ENCODE assay signal across 25 cellular contexts in genomic region chr6:18209539-18210197, GRCh38. TPM values are rescaled to one million over a fixed set of nuclear protein-coding genes. Genes with fewer than 3 reads are reported as not detected.
A peak's percentile ranks its signal among the peaks of the same experiment; 100 is the strongest.
DNase-seq lines count a peak whose midpoint lies in the region; ATAC-seq and TF ChIP-seq lines count a peak whose summit lies in the region.
"Had no signal": no experiment of that assay in that cellular context is flagged by ENCODE, and none has a peak within 500 bp of the region (broad histone marks: within the 10 kb centered on the region; RNA-seq: fewer than 3 reads in every experiment).

No MANE protein-coding gene starts in this region.

- peak overlapping the region in 1 of 2 donors; percentile 14 for H3K9ac ChIP-seq in liver (ENCODE audit: low read depth in 1 of 2, low read length in 2 of 2)
- H3K9ac ChIP-seq: GM23248, parathyroid adenoma had no signal

- H3K27ac ChIP-seq in cardiac muscle cell (peak overlapping the region; percentile 89), liver (ENCODE audit: low read depth in 1 of 2, low read length in 2 of 2) (peak overlapping the region; percentile 66 to 70)
- H3K27ac ChIP-seq: GM23248, parathyroid adenoma had no signal

- H3K4me3 ChIP-seq in cardiac muscle cell (no peak overlapping the region), choroid plexus epithelial cell (ENCODE audit: low read depth, low read length) (no peak overlapping the region), liver (ENCODE audit: low read depth in 1 of 3, low read length in 3 of 3) (no peak overlapping the region)
- H3K4me3 ChIP-seq: GM23248, smooth muscle cell had no signal

- DNase-seq in cardiac muscle cell (ENCODE audit: low read depth in 1 of 2, low spot score in 1 of 2) (peak in 1 of 2 donors; percentile 49), cardiac septum (ENCODE audit: low spot score) (no peak), choroid plexus epithelial cell (ENCODE audit: low read depth) (peak; percentile 15), HT-29 (ENCODE audit: low spot score) (no peak), NCI-H446 (lab: John Stamatoyannopoulos, UW) (no peak), posterior vena cava (ENCODE audit: low spot score) (no peak)
- DNase-seq: ACHN; activated CD4-positive, alpha-beta T cell treated with anti-CD3 and anti-CD28 coated beads, Interleukin-2, amount 50 U/mL, for 48 hours; activated T-cell treated with anti-CD3 and anti-CD28 coated beads for 4 hours; amniotic stem cell; DMS 273 treated with DMSO at 0.1 percent for 48 hours; effector CD8-positive, alpha-beta T cell; GDM1; GM23248; head of caudate nucleus; mesendoderm; naive thymus-derived CD8-positive, alpha-beta T cell; NCI-H1436 treated with DMSO at 0.1 percent for 48 hours; NCI-H345; stimulated activated CD4-positive, alpha-beta T cell treated with anti-CD3 and anti-CD28 coated beads, Interleukin-4, amount 100 ng/mL, for 24 hours; T-cell had no signal

- 38% methylated on average over 12 of the region's 12 CpGs for WGBS in liver

- peak; percentile 43 to 53 for TF ChIP-seq RAD21 in liver (IDR thresholded peaks at IDR 0.05)

- no peaks in the 10 kb centered on the region for H3K36me3 ChIP-seq in cardiac muscle cell
- H3K36me3 ChIP-seq in liver (ENCODE audit: control insufficient read depth in 4 of 4, insufficient read depth in 3 of 4, low read depth in 1 of 4, low read length in 3 of 4): peaks cover 0 to 12% (median 2%) of the 10 kb centered on the region in 4 donors

- TF ChIP-seq CTCF in cardiac muscle cell (IDR thresholded peaks at IDR 0.05; ENCODE audit: low read depth, low read length) (no peak), choroid plexus epithelial cell (conservative IDR thresholded peaks at IDR 0.05; ENCODE audit: low read depth, low read length) (no peak), liver (IDR thresholded peaks at IDR 0.05; ENCODE audit: low read depth, low read length, missing input control) (no peak)

- no peaks in the 10 kb centered on the region for H3K9me3 ChIP-seq in cardiac muscle cell (ENCODE audit: low read depth)
- no peaks in the 10 kb centered on the region for H3K9me3 ChIP-seq in liver (ENCODE audit: control insufficient read depth in 4 of 4, low read length in 3 of 4)

- peaks cover 14% of the 10 kb centered on the region for H3K4me1 ChIP-seq in cardiac muscle cell (ENCODE audit: low read depth)
- H3K4me1 ChIP-seq in liver (ENCODE audit: control insufficient read depth in 4 of 4, insufficient read depth in 4 of 4, low read length in 3 of 4): peaks cover 8 to 30% (median 23%) of the 10 kb centered on the region in 4 donors
- H3K4me1 ChIP-seq: parathyroid adenoma had no signal

- no peaks in the 10 kb centered on the region for H3K27me3 ChIP-seq in cardiac muscle cell
- H3K27me3 ChIP-seq in liver (ENCODE audit: control insufficient read depth in 4 of 4, insufficient read depth in 4 of 4, low read length in 3 of 4): no peaks in the 10 kb centered on the region

- intact Hi-C loops in cardiac septum (cut with DNase I): no loop called here
- intact Hi-C loops in posterior vena cava (cut with DNase I): no loop called here

- ATAC-seq in HG02798 (IDR thresholded peaks at IDR 0.05; ENCODE audit: poor library complexity, unreplicated experiment): no peak
- ATAC-seq: naive thymus-derived CD8-positive, alpha-beta T cell; T-cell had no signal

TF ChIP-seq in liver, 16 proteins besides CTCF, POLR2A, EP300 and RAD21:
- TF ChIP-seq ZBTB33 (IDR thresholded peaks at IDR 0.05): no peak
- TF ChIP-seq NR2F2 (IDR thresholded peaks at IDR 0.05): no peak
- peak; percentile 62 for TF ChIP-seq YY1 (IDR thresholded peaks at IDR 0.05)
- TF ChIP-seq FOXA1 (IDR thresholded peaks at IDR 0.05): peak; percentile 11
- no peak for TF ChIP-seq TAF1 (conservative IDR thresholded peaks at IDR 0.05)
- peak; percentile 79 for TF ChIP-seq SP1 (IDR thresholded peaks at IDR 0.05)
- TF ChIP-seq REST (IDR thresholded peaks at IDR 0.05): peak; percentile 44
- TF ChIP-seq HNF4A (conservative IDR thresholded peaks at IDR 0.05): peak; percentile 76 to 79
- TF ChIP-seq GABPA (IDR thresholded peaks at IDR 0.05 in 1 of 2, conservative IDR thresholded peaks at IDR 0.05 in 1 of 2): no peak
- TF ChIP-seq JUND (IDR thresholded peaks at IDR 0.05): peak in 1 of 2 donors; percentile 68
- peak; percentile 52 to 76 for TF ChIP-seq RXRA (IDR thresholded peaks at IDR 0.05)
- TF ChIP-seq, protein P1, sequence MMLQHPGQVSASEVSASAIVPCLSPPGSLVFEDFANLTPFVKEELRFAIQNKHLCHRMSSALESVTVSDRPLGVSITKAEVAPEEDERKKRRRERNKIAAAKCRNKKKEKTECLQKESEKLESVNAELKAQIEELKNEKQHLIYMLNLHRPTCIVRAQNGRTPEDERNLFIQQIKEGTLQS (IDR thresholded peaks at IDR 0.05): no peak
- no peak for TF ChIP-seq HNF4G (IDR thresholded peaks at IDR 0.05)
- TF ChIP-seq FOXA2 (IDR thresholded peaks at IDR 0.05): peak; percentile 64
- TF ChIP-seq EGR1 (IDR thresholded peaks at IDR 0.05; ENCODE audit: low read depth in 2 of 2): no peak
- TF ChIP-seq, protein P2, sequence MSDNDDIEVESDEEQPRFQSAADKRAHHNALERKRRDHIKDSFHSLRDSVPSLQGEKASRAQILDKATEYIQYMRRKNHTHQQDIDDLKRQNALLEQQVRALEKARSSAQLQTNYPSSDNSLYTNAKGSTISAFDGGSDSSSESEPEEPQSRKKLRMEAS (IDR thresholded peaks at IDR 0.05): peak; percentile 50
TF ChIP-seq in liver: peak in this region for 9.

RNA-seq across cellular contexts. Expression of gene KDM1B, which starts 54.4 kb away (rescaled TPM):
- total RNA-seq in cardiac muscle cell (11.7 and 15.4 TPM in 2 replicates), cardiac septum (13.8 TPM), liver (10 to 100 TPM in 1 of 2 donors, 1 to 10 TPM in 1; 9.7 to 10.2 TPM), posterior vena cava (10 to 100 TPM; 15.1 to 15.8 TPM)
- polyA plus RNA-seq in cardiac muscle cell (1.5 and 1.6 TPM in 2 replicates), liver (1 to 10 TPM; 1.6 to 3.7 TPM)
- total RNA-seq in HT-29 (2014; rRNA removed; shearing (Covaris generic)): 12.0 and 19.7 TPM in 2 replicates

RNA-seq across cellular contexts. Expression of gene DEK, which starts 54.7 kb away (rescaled TPM):
- total RNA-seq in cardiac muscle cell: 95.3 and 128 TPM in 2 replicates
- 80.8 and 90.6 TPM in 2 replicates for polyA plus RNA-seq in cardiac muscle cell
- total RNA-seq in cardiac septum: 37.6 TPM
- 10 to 100 TPM; 24.7 to 92.6 TPM for total RNA-seq in liver
- 10 to 100 TPM; 19.7 to 29.0 TPM for polyA plus RNA-seq in liver
- 139 and 141 TPM in 2 replicates for total RNA-seq in HT-29 (2014; rRNA removed; shearing (Covaris generic))
- total RNA-seq in posterior vena cava: 10 to 100 TPM; 54.6 to 79.3 TPM

RNA-seq across cellular contexts. Expression of gene TPMT, which starts 54.8 kb away (rescaled TPM):
- 9.5 and 13.1 TPM in 2 replicates for total RNA-seq in cardiac muscle cell
- polyA plus RNA-seq in cardiac muscle cell: 13.5 and 14.0 TPM in 2 replicates
- 9.7 TPM for total RNA-seq in cardiac septum
- 10 to 100 TPM; 10.3 to 28.6 TPM for total RNA-seq in liver
- 10 to 100 TPM; 25.3 to 26.2 TPM for polyA plus RNA-seq in liver
- total RNA-seq in HT-29 (2014; rRNA removed; shearing (Covaris generic)): 7.1 and 7.4 TPM in 2 replicates
- total RNA-seq in posterior vena cava: 10 to 100 TPM in 1 of 2 donors, 1 to 10 TPM in 1; 10.0 to 11.8 TPM
